28 cellular contexts compared by ENCODE assay signal in the genomic region with DNA sequence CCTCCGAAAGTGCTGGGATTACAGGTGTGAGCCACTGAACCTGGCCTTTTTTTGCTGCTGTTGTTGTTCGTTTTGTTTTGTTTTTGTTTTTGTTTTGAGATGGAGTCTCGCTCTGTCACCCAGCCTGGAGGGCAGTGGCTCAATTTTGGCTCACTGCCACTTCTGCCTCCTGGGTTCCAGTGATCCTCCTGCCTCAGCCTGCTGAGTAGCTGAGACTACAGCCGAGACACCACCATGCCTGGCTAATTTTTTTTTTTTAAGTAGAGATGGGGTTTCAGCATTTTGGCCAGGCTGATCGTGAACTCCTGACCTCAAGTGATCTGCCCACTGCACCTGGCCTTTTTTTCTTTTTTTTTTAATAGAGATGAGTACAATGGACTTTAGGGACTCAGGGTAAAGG.
"Had no signal": no experiment of that assay in that cellular context is flagged by ENCODE, and none has a peak within 500 bp of the region (broad histone marks: within the 10 kb centered on the region; RNA-seq: fewer than 3 reads in every experiment).

No MANE protein-coding gene starts in this region.

- H3K27ac Mint-ChIP-seq: activated T-cell treated with anti-CD3 and anti-CD28 coated beads, Interleukin-2, amount 50 U/mL, for 72 hours had no signal

- H3K9me2 ChIP-seq: SK-N-SH had no signal

- H3K9ac ChIP-seq: SK-N-SH had no signal

- H3K27ac ChIP-seq: adrenal gland, SJCRH30 had no signal

- H3K27me3 Mint-ChIP-seq: activated CD4-positive, alpha-beta memory T cell treated with anti-CD3 and anti-CD28 coated beads for 36 hours; activated CD4-positive, alpha-beta T cell treated with anti-CD3 and anti-CD28 coated beads, Interleukin-2, amount 10 ng/mL, durations not matched to agents 24 days and 14 days; activated naive CD8-positive, alpha-beta T cell treated with anti-CD3 and anti-CD28 coated beads, Interleukin-2, amount 10 ng/mL, durations not matched to agents 7 days and 5 days had no signal

- H3K9me3 Mint-ChIP-seq: activated CD4-positive, alpha-beta memory T cell treated with anti-CD3 and anti-CD28 coated beads for 36 hours; activated naive CD8-positive, alpha-beta T cell treated with anti-CD3 and anti-CD28 coated beads, Interleukin-2, amount 10 ng/mL, durations not matched to agents 7 days and 5 days; activated T-cell treated with anti-CD3 and anti-CD28 coated beads, Interleukin-2, amount 50 U/mL, for 72 hours had no signal

- H3K4me3 Mint-ChIP-seq: activated CD4-positive, alpha-beta memory T cell treated with anti-CD3 and anti-CD28 coated beads for 36 hours; activated CD4-positive, alpha-beta T cell treated with anti-CD3 and anti-CD28 coated beads, Interleukin-2, amount 10 ng/mL, durations not matched to agents 24 days and 14 days; activated naive CD8-positive, alpha-beta T cell treated with anti-CD3 and anti-CD28 coated beads, Interleukin-2, amount 10 ng/mL, durations not matched to agents 7 days and 5 days; activated T-cell treated with anti-CD3 and anti-CD28 coated beads, Interleukin-2, amount 50 U/mL, for 72 hours had no signal

- H3K9me3 ChIP-seq: adrenal gland, SJCRH30, SK-N-SH had no signal

- H3K4me3 ChIP-seq: adrenal gland, SJCRH30 had no signal

- H3K27me3 ChIP-seq: adrenal gland, SJCRH30 had no signal

- DNase-seq: activated CD4-positive, alpha-beta memory T cell treated with anti-CD3 and anti-CD28 coated beads for 36 hours; activated CD4-positive, alpha-beta T cell treated with anti-CD3 and anti-CD28 coated beads, Interleukin-2, amount 10 ng/mL, durations not matched to agents 24 days and 14 days; activated CD4-positive, CD25-positive, alpha-beta regulatory T cell treated with anti-CD3 and anti-CD28 coated beads, Interleukin-2, amount 50 U/mL, for 72 hours; activated CD8-positive, alpha-beta memory T cell treated with anti-CD3 and anti-CD28 coated beads for 24 hours; activated naive CD4-positive, alpha-beta T cell treated with anti-CD3 and anti-CD28 coated beads, Interleukin-2, amount 50 U/mL, for 16 hours; activated naive CD8-positive, alpha-beta T cell treated with anti-CD3 and anti-CD28 coated beads, Interleukin-2, amount 10 ng/mL, durations not matched to agents 7 days and 5 days; activated T-cell treated with anti-CD3 and anti-CD28 coated beads, Interleukin-2, amount 50 U/mL, for 72 hours; adrenal gland; anterior cingulate cortex; cerebellar nuclear complex; IMR-90; KG1; MV-4-11; NCI-H1105; NCI-H1436; NCI-H1694 treated with DMSO at 0.1 percent for 48 hours; NCI-H2081; NCI-H2227 treated with DMSO at 0.1 percent for 48 hours; NCI-H446 treated with DMSO at 0.1 percent for 48 hours; NCI-H524 treated with DMSO at 0.1 percent for 48 hours; NCI-H748 treated with DMSO at 0.1 percent for 48 hours; NK-92 treated with Interleukin-12 subunit alpha and Interleukin-12 subunit beta, amount 100 ng/mL, for 24 hours; OCI-M1; Right ventricle myocardium superior; SJCRH30; SK-N-SH; SW 1271 had no signal

- H3K36me3 ChIP-seq: adrenal gland, SJCRH30 had no signal

- H3K4me2 ChIP-seq: SK-N-SH had no signal

- ATAC-seq: activated T-cell treated with anti-CD3 and anti-CD28 coated beads, Interleukin-2, amount 50 U/mL, for 72 hours; Panc1 had no signal

- H3K36me3 Mint-ChIP-seq: activated CD4-positive, alpha-beta memory T cell treated with anti-CD3 and anti-CD28 coated beads for 36 hours had no signal
